22 cellular contexts compared by ENCODE assay signal in the genomic region with DNA sequence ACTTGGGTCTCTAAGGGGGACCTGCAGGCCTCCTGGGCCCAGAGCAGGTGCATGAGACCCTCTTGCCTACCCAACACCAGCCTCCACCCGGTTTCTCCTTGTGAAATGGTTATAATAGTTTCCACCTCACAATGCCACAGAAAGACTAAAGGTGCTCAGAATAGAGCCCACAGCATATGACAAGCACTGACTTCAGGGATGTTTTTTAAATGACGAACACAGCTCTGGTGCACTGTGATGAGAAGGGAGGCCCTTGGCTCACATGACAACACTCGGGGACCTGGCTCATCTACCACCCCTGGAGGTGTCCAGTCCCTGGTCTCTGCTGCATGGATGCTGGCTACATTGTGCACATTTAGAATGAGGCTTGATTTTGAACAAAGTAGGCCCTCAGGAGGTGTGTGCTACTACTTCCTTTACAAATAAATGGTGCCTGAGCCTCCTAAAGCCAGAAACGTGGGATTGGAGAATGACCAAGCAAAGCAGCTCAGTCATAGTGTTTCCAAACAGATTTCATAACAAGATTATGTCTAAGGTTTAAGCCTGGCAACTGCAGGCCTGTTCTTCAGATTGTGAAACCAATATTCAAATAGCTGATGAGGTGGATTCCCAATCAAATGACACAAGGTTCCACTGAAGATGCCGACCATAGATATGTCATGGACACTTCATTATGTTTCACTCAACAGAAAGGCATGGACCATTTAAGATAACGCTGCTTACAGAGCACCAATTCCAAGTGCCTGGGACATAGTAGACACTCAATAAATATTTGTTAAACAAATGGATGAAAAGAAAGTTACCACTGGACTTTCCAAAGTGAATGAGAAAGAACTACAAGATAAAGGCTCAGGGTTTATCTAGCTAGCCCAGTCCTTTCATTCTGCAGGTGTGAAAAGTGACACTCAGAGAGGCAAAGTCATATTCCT.
DNase-seq lines count a peak whose midpoint lies in the region; ATAC-seq and TF ChIP-seq lines count a peak whose summit lies in the region.
"Had no signal": no experiment of that assay in that cellular context is flagged by ENCODE, and none has a peak within 500 bp of the region (broad histone marks: within the 10 kb centered on the region; RNA-seq: fewer than 3 reads in every experiment).

No MANE protein-coding gene starts in this region.

- no peak overlapping the region for H2AK5ac ChIP-seq in mesendoderm (ENCODE audit: low read length)

- no peak overlapping the region for H3K23ac ChIP-seq in mesendoderm (ENCODE audit: low read length)

- H2BK120ac ChIP-seq in mesendoderm (ENCODE audit: low read depth, low read length): no peak overlapping the region

- no peak overlapping the region for H2BK5ac ChIP-seq in mesendoderm (ENCODE audit: low read length)

- ATAC-seq in GM21390 (IDR thresholded peaks at IDR 0.05; ENCODE audit: unreplicated experiment): no peak
- ATAC-seq: heart left ventricle; naive thymus-derived CD8-positive, alpha-beta T cell had no signal

- no peak overlapping the region for H3K4me3 ChIP-seq in foreskin fibroblast (ENCODE audit: low read depth in 1 of 2, low read length in 2 of 2)
- no peak overlapping the region for H3K4me3 ChIP-seq in mesendoderm (ENCODE audit: low read length)
- H3K4me3 ChIP-seq: coronary artery, heart left ventricle, testis had no signal

- no CpG with 5 or more reads among the region's 6 CpGs for WGBS in mesendoderm (ENCODE audit: extremely low coverage, insufficient coverage, low lambda C conversion rate)

- H4K5ac ChIP-seq in mesendoderm (ENCODE audit: low read length): no peak overlapping the region

- no peaks in the 10 kb centered on the region for H3K4me1 ChIP-seq in mesendoderm (ENCODE audit: control insufficient read depth, low read depth, low read length)
- H3K4me1 ChIP-seq: heart left ventricle, testis had no signal

- DNase-seq in NOMO-1 treated with DMSO at 0.1 percent for 48 hours (lab: John Stamatoyannopoulos, UW; ENCODE audit: unreplicated experiment): peak; percentile 17
- DNase-seq in NOMO-1 treated with dmso at 0.1 percent for 144 hours (lab: John Stamatoyannopoulos, UW; ENCODE audit: unreplicated experiment): no peak
- DNase-seq in amniotic epithelial cell (ENCODE audit: low read depth): peak; percentile 41
- peak; percentile 38 to 84 for DNase-seq in foreskin fibroblast
- no peak for DNase-seq in mesendoderm
- DNase-seq in COLO829 (ENCODE audit: low spot score): no peak
- DNase-seq in caudate nucleus (lab: John Stamatoyannopoulos, UW): no peak
- DNase-seq: activated CD4-positive, alpha-beta T cell treated with anti-CD3 and anti-CD28 coated beads, Interleukin-2, amount 50 U/mL, for 48 hours; activated naive CD4-positive, alpha-beta T cell treated with anti-CD3 and anti-CD28 coated beads for 36 hours; CD8-positive, alpha-beta memory T cell; DND-41; heart left ventricle; MM.1S; naive thymus-derived CD8-positive, alpha-beta T cell; NCI-H2029; NCI-H446; NK-92 treated with Interleukin-12 subunit alpha and Interleukin-12 subunit beta, amount 100 ng/mL, for 24 hours; posterior cingulate gyrus; stimulated activated CD8-positive, alpha-beta memory T cell treated with anti-CD3 and anti-CD28 coated beads, Interleukin-4, amount 100 ng/mL, for 48 hours; testis had no signal

- H4K8ac ChIP-seq in mesendoderm (ENCODE audit: low read depth, low read length): no peak overlapping the region

- H2BK15ac ChIP-seq in mesendoderm (replicated peaks; ENCODE audit: low read depth): no peak overlapping the region

- no peak overlapping the region for H3K9ac ChIP-seq in mesendoderm (ENCODE audit: low read length)

- TF ChIP-seq CTCF in foreskin fibroblast (IDR thresholded peaks at IDR 0.05; ENCODE audit: low read depth, low read length): no peak

- H3K36me3 ChIP-seq in mesendoderm (ENCODE audit: control insufficient read depth, insufficient read depth, low read length): no peaks in the 10 kb centered on the region
- H3K36me3 ChIP-seq: heart left ventricle had no signal

- H3K27ac ChIP-seq in mesendoderm (ENCODE audit: low read depth, low read length) (no peak overlapping the region), caudate nucleus (ENCODE audit: low read depth, low read length) (no peak overlapping the region)
- H3K27ac ChIP-seq: coronary artery, heart left ventricle, testis had no signal

- no peak overlapping the region for H3K18ac ChIP-seq in mesendoderm (ENCODE audit: low read length)

- no peaks in the 10 kb centered on the region for H3K79me2 ChIP-seq in mesendoderm (ENCODE audit: control insufficient read depth, insufficient read depth, low read length)

- no peak overlapping the region for H3K4ac ChIP-seq in mesendoderm (ENCODE audit: low read depth, low read length)

- H3K4me2 ChIP-seq in mesendoderm (ENCODE audit: low read length): no peak overlapping the region

- H3K79me1 ChIP-seq in mesendoderm (ENCODE audit: low read length): no peaks in the 10 kb centered on the region

- no peaks in the 10 kb centered on the region for H3K27me3 ChIP-seq in mesendoderm (ENCODE audit: insufficient read depth, low read length, poor library complexity)
- H3K27me3 ChIP-seq: heart left ventricle, testis had no signal

- H3K56ac ChIP-seq in mesendoderm (ENCODE audit: low read length): no peak overlapping the region

Comparison
In these comparisons a context has a peak if more than half of its experiments do, and no peak if none do; other contexts are left out.
1. DNase-seq: peak in NOMO-1 treated with DMSO at 0.1 percent for 48 hours (single experiment), amniotic epithelial cell (single experiment) and foreskin fibroblast (2 of 2); none in NOMO-1 treated with dmso at 0.1 percent for 144 hours (single experiment), mesendoderm (single experiment), COLO829 (single experiment) and caudate nucleus (0 of 61).